12 cellular contexts compared by ENCODE assay signal in genomic region chr2:234676109-234676858, GRCh38.
DNase-seq lines count a peak whose midpoint lies in the region; TF ChIP-seq lines count a peak whose summit lies in the region.
"Had no signal": no experiment of that assay in that cellular context is flagged by ENCODE, and none has a peak within 500 bp of the region (broad histone marks: within the 10 kb centered on the region; RNA-seq: fewer than 3 reads in every experiment).

No MANE protein-coding gene starts in this region.

- peak overlapping the region; percentile 58 to 74 for H3K27ac ChIP-seq in prostate gland
- H3K27ac ChIP-seq: ascending aorta had no signal

- H3K9me3 ChIP-seq in prostate gland: no peaks in the 10 kb centered on the region
- H3K9me3 ChIP-seq: ascending aorta had no signal

- no peak for TF ChIP-seq POLR2A in prostate gland (IDR thresholded peaks at IDR 0.05)

- no peaks in the 10 kb centered on the region for H3K36me3 ChIP-seq in prostate gland
- H3K36me3 ChIP-seq: ascending aorta had no signal

- 52% methylated on average over 5 of the region's 5 CpGs for WGBS in prostate gland

- no peaks in the 10 kb centered on the region for H3K27me3 ChIP-seq in prostate gland (replicated peaks; ENCODE audit: insufficient read depth)
- H3K27me3 ChIP-seq: ascending aorta had no signal

- H3K4me3 ChIP-seq in epithelial cell of esophagus (ENCODE audit: low read length) (no peak overlapping the region), prostate gland (no peak overlapping the region)
- H3K4me3 ChIP-seq: ascending aorta had no signal

- peaks cover 3% of the 10 kb centered on the region for H3K4me1 ChIP-seq in prostate gland (replicated peaks)

- TF ChIP-seq CTCF in epithelial cell of esophagus (IDR thresholded peaks at IDR 0.05; ENCODE audit: insufficient read depth, low read depth, low read length, missing control alignments): no peak
- no peak for TF ChIP-seq CTCF in prostate gland (IDR thresholded peaks at IDR 0.05)

- intact Hi-C loops in prostate gland (cut with DNase I): no loop called here

- DNase-seq in NCI-H1105 (lab: John Stamatoyannopoulos, UW): peak; percentile 94
- peak; percentile 96 for DNase-seq in NCI-H345 (lab: John Stamatoyannopoulos, UW)
- DNase-seq in epithelial cell of esophagus (ENCODE audit: low read depth): peak; percentile 62
- DNase-seq in prostate gland (ENCODE audit: low spot score): peak; percentile 57
- DNase-seq in A172 (ENCODE audit: low spot score): no peak
- no peak for DNase-seq in H4 (ENCODE audit: low spot score)
- DNase-seq in NCI-H1048 (lab: John Stamatoyannopoulos, UW): no peak
- DNase-seq: activated CD4-positive, alpha-beta T cell treated with anti-CD3 and anti-CD28 coated beads, Interleukin-2, amount 10 ng/mL, durations not matched to agents 7 days and 5 days; CD4-positive, alpha-beta T cell; foreskin fibroblast; small intestine had no signal

Comparison
In these comparisons a context has a peak if more than half of its experiments do, and no peak if none do; other contexts are left out.
1. DNase-seq: peak in NCI-H1105 (single experiment), NCI-H345 (single experiment), epithelial cell of esophagus (single experiment) and prostate gland (single experiment); none in A172 (single experiment), H4 (single experiment) and NCI-H1048 (single experiment).